ENCODE assay signal across 4 cellular contexts in the genomic region with DNA sequence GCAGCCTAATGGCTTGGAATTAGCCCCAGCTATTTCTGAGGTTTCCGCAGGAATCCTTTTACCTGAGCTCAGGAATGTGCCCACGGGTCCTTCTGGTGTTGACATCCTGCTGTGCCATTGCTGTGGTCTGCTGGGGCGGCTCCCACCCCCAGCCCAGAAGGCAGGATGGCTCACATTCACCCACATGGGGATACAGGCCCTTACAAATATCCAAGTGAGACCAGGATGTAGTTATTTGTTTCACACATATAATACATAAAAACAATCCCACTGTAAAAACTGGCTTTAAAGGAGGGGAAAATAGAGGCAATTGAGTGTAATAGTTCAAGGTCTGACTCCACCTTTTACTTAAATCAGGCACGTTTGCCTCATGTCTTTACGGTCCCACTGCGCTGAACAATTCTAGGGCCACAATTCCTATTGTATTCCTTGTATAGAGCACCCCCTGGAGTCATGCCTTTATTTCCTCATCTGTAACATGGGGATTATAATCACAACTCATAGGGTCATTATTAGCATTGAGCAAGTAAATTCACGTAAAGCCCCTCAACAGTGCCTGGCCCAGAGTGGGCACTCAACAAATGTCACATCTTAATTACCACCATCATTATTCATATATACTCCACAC.
TF ChIP-seq lines count a peak whose summit lies in the region.

No MANE protein-coding gene starts in this region.

TF ChIP-seq in SK-N-SH, 30 proteins besides CTCF, POLR2A, EP300 and RAD21 (continues in another document):
- no peak for TF ChIP-seq CHD2 (IDR thresholded peaks at IDR 0.05; ENCODE audit: low read length, partially characterized antibody)
- TF ChIP-seq FOXJ3 (CRISPR knock-in tag; IDR thresholded peaks at IDR 0.05), result no peak
- no peak for TF ChIP-seq NFIC (IDR thresholded peaks at IDR 0.05; ENCODE audit: borderline replicate concordance)
- no peak for TF ChIP-seq EZH2phosphoT487 (IDR thresholded peaks at IDR 0.05; ENCODE audit: borderline replicate concordance, low read depth)
- no peak for TF ChIP-seq MEF2A (IDR thresholded peaks at IDR 0.05; ENCODE audit: borderline replicate concordance, low read depth)
- TF ChIP-seq RXRA (IDR thresholded peaks at IDR 0.05; ENCODE audit: borderline replicate concordance, low read depth), result no peak
- TF ChIP-seq, protein P1, sequence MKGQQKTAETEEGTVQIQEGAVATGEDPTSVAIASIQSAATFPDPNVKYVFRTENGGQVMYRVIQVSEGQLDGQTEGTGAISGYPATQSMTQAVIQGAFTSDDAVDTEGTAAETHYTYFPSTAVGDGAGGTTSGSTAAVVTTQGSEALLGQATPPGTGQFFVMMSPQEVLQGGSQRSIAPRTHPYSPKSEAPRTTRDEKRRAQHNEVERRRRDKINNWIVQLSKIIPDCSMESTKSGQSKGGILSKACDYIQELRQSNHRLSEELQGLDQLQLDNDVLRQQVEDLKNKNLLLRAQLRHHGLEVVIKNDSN (IDR thresholded peaks at IDR 0.05; ENCODE audit: borderline replicate concordance, low read depth), result no peak
- TF ChIP-seq SIN3A (IDR thresholded peaks at IDR 0.05; ENCODE audit: borderline replicate concordance, low read depth, low read length), result no peak
- no peak for TF ChIP-seq POLR2AphosphoS5 (IDR thresholded peaks at IDR 0.05; ENCODE audit: low read depth, low read length)
- no peak for TF ChIP-seq MXI1 (IDR thresholded peaks at IDR 0.05; ENCODE audit: low read depth, low read length)
- TF ChIP-seq, protein P2, sequence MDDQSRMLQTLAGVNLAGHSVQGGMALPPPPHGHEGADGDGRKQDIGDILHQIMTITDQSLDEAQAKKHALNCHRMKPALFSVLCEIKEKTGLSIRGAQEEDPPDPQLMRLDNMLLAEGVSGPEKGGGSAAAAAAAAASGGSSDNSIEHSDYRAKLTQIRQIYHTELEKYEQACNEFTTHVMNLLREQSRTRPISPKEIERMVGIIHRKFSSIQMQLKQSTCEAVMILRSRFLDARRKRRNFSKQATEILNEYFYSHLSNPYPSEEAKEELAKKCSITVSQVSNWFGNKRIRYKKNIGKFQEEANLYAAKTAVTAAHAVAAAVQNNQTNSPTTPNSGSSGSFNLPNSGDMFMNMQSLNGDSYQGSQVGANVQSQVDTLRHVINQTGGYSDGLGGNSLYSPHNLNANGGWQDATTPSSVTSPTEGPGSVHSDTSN (IDR thresholded peaks at IDR 0.05), result no peak
- no peak for TF ChIP-seq FOSL2 (IDR thresholded peaks at IDR 0.05; ENCODE audit: borderline replicate concordance, low read depth)
- TF ChIP-seq, protein P3, sequence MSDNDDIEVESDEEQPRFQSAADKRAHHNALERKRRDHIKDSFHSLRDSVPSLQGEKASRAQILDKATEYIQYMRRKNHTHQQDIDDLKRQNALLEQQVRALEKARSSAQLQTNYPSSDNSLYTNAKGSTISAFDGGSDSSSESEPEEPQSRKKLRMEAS (IDR thresholded peaks at IDR 0.05; ENCODE audit: low read depth), result no peak
- no peak for TF ChIP-seq NRF1 (IDR thresholded peaks at IDR 0.05; ENCODE audit: low read depth, low read length)
- no peak for TF ChIP-seq GATA2 (CRISPR knock-in tag; IDR thresholded peaks at IDR 0.05)

TF ChIP-seq in SK-N-SH treated with all-trans-retinoic acid at 6 μM for 48 hours, 23 proteins besides CTCF, POLR2A, EP300 and RAD21 (continues in another document):
- TF ChIP-seq, protein P4, sequence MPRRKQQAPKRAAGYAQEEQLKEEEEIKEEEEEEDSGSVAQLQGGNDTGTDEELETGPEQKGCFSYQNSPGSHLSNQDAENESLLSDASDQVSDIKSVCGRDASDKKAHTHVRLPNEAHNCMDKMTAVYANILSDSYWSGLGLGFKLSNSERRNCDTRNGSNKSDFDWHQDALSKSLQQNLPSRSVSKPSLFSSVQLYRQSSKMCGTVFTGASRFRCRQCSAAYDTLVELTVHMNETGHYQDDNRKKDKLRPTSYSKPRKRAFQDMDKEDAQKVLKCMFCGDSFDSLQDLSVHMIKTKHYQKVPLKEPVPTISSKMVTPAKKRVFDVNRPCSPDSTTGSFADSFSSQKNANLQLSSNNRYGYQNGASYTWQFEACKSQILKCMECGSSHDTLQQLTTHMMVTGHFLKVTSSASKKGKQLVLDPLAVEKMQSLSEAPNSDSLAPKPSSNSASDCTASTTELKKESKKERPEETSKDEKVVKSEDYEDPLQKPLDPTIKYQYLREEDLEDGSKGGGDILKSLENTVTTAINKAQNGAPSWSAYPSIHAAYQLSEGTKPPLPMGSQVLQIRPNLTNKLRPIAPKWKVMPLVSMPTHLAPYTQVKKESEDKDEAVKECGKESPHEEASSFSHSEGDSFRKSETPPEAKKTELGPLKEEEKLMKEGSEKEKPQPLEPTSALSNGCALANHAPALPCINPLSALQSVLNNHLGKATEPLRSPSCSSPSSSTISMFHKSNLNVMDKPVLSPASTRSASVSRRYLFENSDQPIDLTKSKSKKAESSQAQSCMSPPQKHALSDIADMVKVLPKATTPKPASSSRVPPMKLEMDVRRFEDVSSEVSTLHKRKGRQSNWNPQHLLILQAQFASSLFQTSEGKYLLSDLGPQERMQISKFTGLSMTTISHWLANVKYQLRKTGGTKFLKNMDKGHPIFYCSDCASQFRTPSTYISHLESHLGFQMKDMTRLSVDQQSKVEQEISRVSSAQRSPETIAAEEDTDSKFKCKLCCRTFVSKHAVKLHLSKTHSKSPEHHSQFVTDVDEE (CRISPR knock-in tag; IDR thresholded peaks at IDR 0.05), result no peak
- TF ChIP-seq, protein P5, sequence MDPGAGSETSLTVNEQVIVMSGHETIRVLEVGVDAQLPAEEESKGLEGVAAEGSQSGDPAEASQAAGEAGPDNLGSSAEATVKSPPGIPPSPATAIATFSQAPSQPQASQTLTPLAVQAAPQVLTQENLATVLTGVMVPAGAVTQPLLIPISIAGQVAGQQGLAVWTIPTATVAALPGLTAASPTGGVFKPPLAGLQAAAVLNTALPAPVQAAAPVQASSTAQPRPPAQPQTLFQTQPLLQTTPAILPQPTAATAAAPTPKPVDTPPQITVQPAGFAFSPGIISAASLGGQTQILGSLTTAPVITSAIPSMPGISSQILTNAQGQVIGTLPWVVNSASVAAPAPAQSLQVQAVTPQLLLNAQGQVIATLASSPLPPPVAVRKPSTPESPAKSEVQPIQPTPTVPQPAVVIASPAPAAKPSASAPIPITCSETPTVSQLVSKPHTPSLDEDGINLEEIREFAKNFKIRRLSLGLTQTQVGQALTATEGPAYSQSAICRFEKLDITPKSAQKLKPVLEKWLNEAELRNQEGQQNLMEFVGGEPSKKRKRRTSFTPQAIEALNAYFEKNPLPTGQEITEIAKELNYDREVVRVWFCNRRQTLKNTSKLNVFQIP (CRISPR knock-in tag; IDR thresholded peaks at IDR 0.05; ENCODE audit: borderline replicate concordance, low read depth), result no peak
- no peak for TF ChIP-seq ZNF8 (CRISPR knock-in tag; IDR thresholded peaks at IDR 0.05)
- TF ChIP-seq ZFP3 (CRISPR knock-in tag; IDR thresholded peaks at IDR 0.05), result no peak

TF ChIP-seq in Ishikawa, 13 proteins besides CTCF, POLR2A, EP300 and RAD21:
- TF ChIP-seq FOXM1 (IDR thresholded peaks at IDR 0.05; ENCODE audit: borderline replicate concordance, low read depth) (no peak), YY1 (IDR thresholded peaks at IDR 0.05; ENCODE audit: low read depth) (no peak), ZBTB7A (IDR thresholded peaks at IDR 0.05; ENCODE audit: low read depth) (no peak), TEAD4 (IDR thresholded peaks at IDR 0.05) (no peak), TAF1 (IDR thresholded peaks at IDR 0.05; ENCODE audit: low read depth) (no peak), EGR1 (IDR thresholded peaks at IDR 0.05) (no peak), CREB1 (IDR thresholded peaks at IDR 0.05; ENCODE audit: low read depth) (no peak), CEBPB (IDR thresholded peaks at IDR 0.05) (no peak), TCF12 (IDR thresholded peaks at IDR 0.05; ENCODE audit: low read depth) (no peak), NFIC (IDR thresholded peaks at IDR 0.05) (no peak)
- TF ChIP-seq, protein P6, sequence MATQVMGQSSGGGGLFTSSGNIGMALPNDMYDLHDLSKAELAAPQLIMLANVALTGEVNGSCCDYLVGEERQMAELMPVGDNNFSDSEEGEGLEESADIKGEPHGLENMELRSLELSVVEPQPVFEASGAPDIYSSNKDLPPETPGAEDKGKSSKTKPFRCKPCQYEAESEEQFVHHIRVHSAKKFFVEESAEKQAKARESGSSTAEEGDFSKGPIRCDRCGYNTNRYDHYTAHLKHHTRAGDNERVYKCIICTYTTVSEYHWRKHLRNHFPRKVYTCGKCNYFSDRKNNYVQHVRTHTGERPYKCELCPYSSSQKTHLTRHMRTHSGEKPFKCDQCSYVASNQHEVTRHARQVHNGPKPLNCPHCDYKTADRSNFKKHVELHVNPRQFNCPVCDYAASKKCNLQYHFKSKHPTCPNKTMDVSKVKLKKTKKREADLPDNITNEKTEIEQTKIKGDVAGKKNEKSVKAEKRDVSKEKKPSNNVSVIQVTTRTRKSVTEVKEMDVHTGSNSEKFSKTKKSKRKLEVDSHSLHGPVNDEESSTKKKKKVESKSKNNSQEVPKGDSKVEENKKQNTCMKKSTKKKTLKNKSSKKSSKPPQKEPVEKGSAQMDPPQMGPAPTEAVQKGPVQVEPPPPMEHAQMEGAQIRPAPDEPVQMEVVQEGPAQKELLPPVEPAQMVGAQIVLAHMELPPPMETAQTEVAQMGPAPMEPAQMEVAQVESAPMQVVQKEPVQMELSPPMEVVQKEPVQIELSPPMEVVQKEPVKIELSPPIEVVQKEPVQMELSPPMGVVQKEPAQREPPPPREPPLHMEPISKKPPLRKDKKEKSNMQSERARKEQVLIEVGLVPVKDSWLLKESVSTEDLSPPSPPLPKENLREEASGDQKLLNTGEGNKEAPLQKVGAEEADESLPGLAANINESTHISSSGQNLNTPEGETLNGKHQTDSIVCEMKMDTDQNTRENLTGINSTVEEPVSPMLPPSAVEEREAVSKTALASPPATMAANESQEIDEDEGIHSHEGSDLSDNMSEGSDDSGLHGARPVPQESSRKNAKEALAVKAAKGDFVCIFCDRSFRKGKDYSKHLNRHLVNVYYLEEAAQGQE (IDR thresholded peaks at IDR 0.05; ENCODE audit: low read depth), result no peak
- TF ChIP-seq, protein P3 (IDR thresholded peaks at IDR 0.05), result no peak
- TF ChIP-seq, protein P1 (IDR thresholded peaks at IDR 0.05), result no peak

TF ChIP-seq in H1, 55 proteins besides CTCF, POLR2A, EP300 and RAD21:
- TF ChIP-seq POU5F1 (IDR thresholded peaks at IDR 0.05; ENCODE audit: low read depth, low read length), result no peak
- peak; percentile 62 for TF ChIP-seq TEAD4 (IDR thresholded peaks at IDR 0.05; ENCODE audit: low read depth, low read length)
TF ChIP-seq in H1: peak in this region for 1.
